In genomic region chr17:76561332-76561731, GRCh38 we compare ENCODE assay signal across 10 cellular contexts. TPM values are rescaled to one million over a fixed set of nuclear protein-coding genes. Genes with fewer than 3 reads are reported as not detected.
DNase-seq lines count a peak whose midpoint lies in the region; ATAC-seq, FAIRE-seq and TF ChIP-seq lines count a peak whose summit lies in the region.
"Had no signal": no experiment of that assay in that cellular context is flagged by ENCODE, and none has a peak within 500 bp of the region (broad histone marks: within the 10 kb centered on the region; RNA-seq: fewer than 3 reads in every experiment).

No MANE protein-coding gene starts in this region.

- TF ChIP-seq CTCF in left ventricle myocardium inferior (IDR thresholded peaks at IDR 0.05; ENCODE audit: borderline replicate concordance), result no peak
- TF ChIP-seq CTCF in kidney (IDR thresholded peaks at IDR 0.05; ENCODE audit: borderline replicate concordance, extremely low read depth, insufficient read depth), result no peak
- TF ChIP-seq CTCF in upper lobe of left lung (IDR thresholded peaks at IDR 0.05), result no peak

- ATAC-seq in left ventricle myocardium superior, result no peak
- no peak for ATAC-seq in upper lobe of left lung (ENCODE audit: low FRiP score in 2 of 2)
- ATAC-seq in GM21381 (IDR thresholded peaks at IDR 0.05; ENCODE audit: unreplicated experiment), result no peak

- H3K36me3 Mint-ChIP-seq in activated T-helper 1 cell treated with anti-CD3 and anti-CD28 coated beads, Interleukin-12 subunit alpha, Interleukin-12 subunit beta, Interleukin-2, Interleukin-4 antibody, amounts not matched to agents 30 ng/mL and 10 ng/mL and 1 ng/mL, durations not matched to agents 14 hours and 24 hours and 36 hours (ENCODE audit: low read depth), result peaks cover 66% of the 10 kb centered on the region
- peaks cover 82% of the 10 kb centered on the region for H3K36me3 Mint-ChIP-seq in activated T-helper 2 cell treated with anti-CD3 and anti-CD28 coated beads, Interferon-gamma antibody, Interleukin-2, Interleukin-4, amounts not matched to agents 10 μg/mL and 5 μg/mL and 100 μg/mL, durations not matched to agents 14 hours and 24 hours and 36 hours (ENCODE audit: low read depth)

- peak overlapping the region; percentile 78 for H3K4me3 Mint-ChIP-seq in activated T-helper 1 cell treated with anti-CD3 and anti-CD28 coated beads, Interleukin-12 subunit alpha, Interleukin-12 subunit beta, Interleukin-2, Interleukin-4 antibody, amounts not matched to agents 30 ng/mL and 10 ng/mL and 1 ng/mL, durations not matched to agents 14 hours and 24 hours and 36 hours
- H3K4me3 Mint-ChIP-seq in activated T-helper 2 cell treated with anti-CD3 and anti-CD28 coated beads, Interferon-gamma antibody, Interleukin-2, Interleukin-4, amounts not matched to agents 10 μg/mL and 5 μg/mL and 100 μg/mL, durations not matched to agents 14 hours and 24 hours and 36 hours (ENCODE audit: low read depth), result no peak overlapping the region

- H3K27me3 ChIP-seq in left ventricle myocardium inferior (ENCODE audit: low read depth) (no peaks in the 10 kb centered on the region), upper lobe of left lung (no peaks in the 10 kb centered on the region)

- H3K9me3 ChIP-seq in left ventricle myocardium inferior (replicated peaks) (no peaks in the 10 kb centered on the region), kidney (ENCODE audit: control insufficient read depth in 1 of 2, low read length in 2 of 2) (no peaks in the 10 kb centered on the region), upper lobe of left lung (no peaks in the 10 kb centered on the region)

- H3K4me1 ChIP-seq in left ventricle myocardium inferior, result peaks cover 69% of the 10 kb centered on the region
- H3K4me1 ChIP-seq in kidney (ENCODE audit: control insufficient read depth in 1 of 2, insufficient read depth in 1 of 2, low read depth in 1 of 2, low read length in 2 of 2), result peaks cover 18 to 21% of the 10 kb centered on the region in 2 donors
- H3K4me1 ChIP-seq in upper lobe of left lung, result peaks cover 49 to 61% (median 53%) of the 10 kb centered on the region in 4 donors

- no peak for TF ChIP-seq POLR2A in upper lobe of left lung (IDR thresholded peaks at IDR 0.05)

- H3K9me3 Mint-ChIP-seq in activated T-helper 1 cell treated with anti-CD3 and anti-CD28 coated beads, Interleukin-12 subunit alpha, Interleukin-12 subunit beta, Interleukin-2, Interleukin-4 antibody, amounts not matched to agents 30 ng/mL and 10 ng/mL and 1 ng/mL, durations not matched to agents 14 hours and 24 hours and 36 hours, result no peaks in the 10 kb centered on the region
- H3K9me3 Mint-ChIP-seq in activated T-helper 2 cell treated with anti-CD3 and anti-CD28 coated beads, Interferon-gamma antibody, Interleukin-2, Interleukin-4, amounts not matched to agents 10 μg/mL and 5 μg/mL and 100 μg/mL, durations not matched to agents 14 hours and 24 hours and 36 hours, result no peaks in the 10 kb centered on the region

- peaks cover 37% of the 10 kb centered on the region for H3K36me3 ChIP-seq in left ventricle myocardium inferior
- H3K36me3 ChIP-seq in kidney (ENCODE audit: control insufficient read depth in 1 of 2, insufficient read depth in 2 of 2, low read length in 2 of 2), result peaks cover 14 to 33% of the 10 kb centered on the region in 2 donors
- H3K36me3 ChIP-seq in upper lobe of left lung, result peaks cover 4 to 31% (median 12%) of the 10 kb centered on the region in 4 donors

- DNase-seq in left ventricle myocardium inferior (no peak), left ventricle myocardium superior (no peak), kidney (no peak), upper lobe of left lung (no peak)
- no peak for DNase-seq in activated T-helper 1 cell treated with anti-CD3 and anti-CD28 coated beads, Interleukin-12 subunit alpha, Interleukin-12 subunit beta, Interleukin-2, Interleukin-4 antibody, amounts not matched to agents 30 ng/mL and 10 ng/mL and 1 ng/mL, durations not matched to agents 14 hours and 24 hours and 36 hours (ENCODE audit: low spot score)
- no peak for DNase-seq in activated T-helper 2 cell treated with anti-CD3 and anti-CD28 coated beads, Interferon-gamma antibody, Interleukin-2, Interleukin-4, amounts not matched to agents 10 μg/mL and 5 μg/mL and 100 μg/mL, durations not matched to agents 14 hours and 24 hours and 36 hours (ENCODE audit: low spot score)
- DNase-seq in NK-92 treated with Interleukin-12 subunit alpha and Interleukin-12 subunit beta, amount 100 ng/mL, for 24 hours (lab: John Stamatoyannopoulos, UW), result no peak
- DNase-seq: NCI-H1694 treated with DMSO at 0.1 percent for 48 hours had no signal

- H3K27me3 Mint-ChIP-seq in activated T-helper 1 cell treated with anti-CD3 and anti-CD28 coated beads, Interleukin-12 subunit alpha, Interleukin-12 subunit beta, Interleukin-2, Interleukin-4 antibody, amounts not matched to agents 30 ng/mL and 10 ng/mL and 1 ng/mL, durations not matched to agents 14 hours and 24 hours and 36 hours (ENCODE audit: insufficient read depth), result no peaks in the 10 kb centered on the region
- no peaks in the 10 kb centered on the region for H3K27me3 Mint-ChIP-seq in activated T-helper 2 cell treated with anti-CD3 and anti-CD28 coated beads, Interferon-gamma antibody, Interleukin-2, Interleukin-4, amounts not matched to agents 10 μg/mL and 5 μg/mL and 100 μg/mL, durations not matched to agents 14 hours and 24 hours and 36 hours (ENCODE audit: low read depth)

- no peak overlapping the region for H3K9ac ChIP-seq in kidney (ENCODE audit: low read length in 2 of 2)

- H3K27ac Mint-ChIP-seq in activated T-helper 1 cell treated with anti-CD3 and anti-CD28 coated beads, Interleukin-12 subunit alpha, Interleukin-12 subunit beta, Interleukin-2, Interleukin-4 antibody, amounts not matched to agents 30 ng/mL and 10 ng/mL and 1 ng/mL, durations not matched to agents 14 hours and 24 hours and 36 hours, result peak overlapping the region; percentile 53
- H3K27ac Mint-ChIP-seq in activated T-helper 2 cell treated with anti-CD3 and anti-CD28 coated beads, Interferon-gamma antibody, Interleukin-2, Interleukin-4, amounts not matched to agents 10 μg/mL and 5 μg/mL and 100 μg/mL, durations not matched to agents 14 hours and 24 hours and 36 hours, result no peak overlapping the region

- TF ChIP-seq EP300 in upper lobe of left lung (IDR thresholded peaks at IDR 0.05), result peak in 1 of 4 donors; percentile 67

- H3K27ac ChIP-seq in left ventricle myocardium inferior (replicated peaks), result peak overlapping the region; percentile 87
- peak overlapping the region; percentile 17 to 33 for H3K27ac ChIP-seq in kidney (ENCODE audit: low read depth in 2 of 2, low read length in 2 of 2)
- H3K27ac ChIP-seq in upper lobe of left lung, result peak overlapping the region; percentile 62 to 94 (median 72)

- peaks cover 56% of the 10 kb centered on the region for H3K4me1 Mint-ChIP-seq in activated T-helper 1 cell treated with anti-CD3 and anti-CD28 coated beads, Interleukin-12 subunit alpha, Interleukin-12 subunit beta, Interleukin-2, Interleukin-4 antibody, amounts not matched to agents 30 ng/mL and 10 ng/mL and 1 ng/mL, durations not matched to agents 14 hours and 24 hours and 36 hours (ENCODE audit: low read depth)
- H3K4me1 Mint-ChIP-seq in activated T-helper 2 cell treated with anti-CD3 and anti-CD28 coated beads, Interferon-gamma antibody, Interleukin-2, Interleukin-4, amounts not matched to agents 10 μg/mL and 5 μg/mL and 100 μg/mL, durations not matched to agents 14 hours and 24 hours and 36 hours (ENCODE audit: low read depth), result peaks cover 35% of the 10 kb centered on the region

- no peak for FAIRE-seq in kidney (lab: Jason Lieb, UNC)

- intact Hi-C loops in left ventricle myocardium inferior (cut with micrococcal nuclease), result no loop called here
- intact Hi-C loops in left ventricle myocardium superior (cut with micrococcal nuclease), result no loop called here
- intact Hi-C loops in activated T-helper 1 cell treated with anti-CD3 and anti-CD28 coated beads, Interleukin-12 subunit alpha, Interleukin-12 subunit beta, Interleukin-2, Interleukin-4 antibody, amounts not matched to agents 30 ng/mL and 10 ng/mL and 1 ng/mL, durations not matched to agents 14 hours and 24 hours and 36 hours (cut with micrococcal nuclease), result no loop called here
- intact Hi-C loops in kidney (cut with DNase I), result no loop called here
- intact Hi-C loops in activated T-helper 2 cell treated with anti-CD3 and anti-CD28 coated beads, Interferon-gamma antibody, Interleukin-2, Interleukin-4, amounts not matched to agents 10 μg/mL and 5 μg/mL and 100 μg/mL, durations not matched to agents 14 hours and 24 hours and 36 hours (cut with micrococcal nuclease), result no loop called here

- 34 to 42% methylated on average over 7 of the region's 7 CpGs for WGBS in upper lobe of left lung, 2 donors

- no peak overlapping the region for H3K4me3 ChIP-seq in left ventricle myocardium inferior
- H3K4me3 ChIP-seq in kidney (ENCODE audit: low read length in 2 of 2), result no peak overlapping the region
- peak overlapping the region in 2 of 4 donors; percentile 13 to 18 for H3K4me3 ChIP-seq in upper lobe of left lung

RNA-seq across cellular contexts. Expression of gene PRCD, which starts 21.5 kb away (rescaled TPM):
- total RNA-seq in left ventricle myocardium inferior (3.9 TPM), left ventricle myocardium superior (4.3 TPM), kidney (2.2 TPM), upper lobe of left lung (10 to 100 TPM in 1 of 6 donors, 1 to 10 TPM in 4, not detected in 1; 3.0 to 13.9 (median 7.2) TPM)
- total RNA-seq in activated T-helper 1 cell treated with anti-CD3 and anti-CD28 coated beads, Interleukin-12 subunit alpha, Interleukin-12 subunit beta, Interleukin-2, Interleukin-4 antibody, amounts not matched to agents 30 ng/mL and 10 ng/mL and 1 ng/mL, durations not matched to agents 14 hours and 24 hours and 36 hours, result not detected in 2 replicates
- not detected for polyA plus RNA-seq in kidney (ENCODE audit: insufficient read depth, low read depth, low replicate concordance)
- total RNA-seq in activated T-helper 2 cell treated with anti-CD3 and anti-CD28 coated beads, Interferon-gamma antibody, Interleukin-2, Interleukin-4, amounts not matched to agents 10 μg/mL and 5 μg/mL and 100 μg/mL, durations not matched to agents 14 hours and 24 hours and 36 hours, result not detected in 2 replicates

RNA-seq across cellular contexts. Expression of gene CYGB, which starts 23.8 kb away (rescaled TPM):
- total RNA-seq in left ventricle myocardium inferior (24.1 TPM), left ventricle myocardium superior (28.0 TPM), kidney (12.6 TPM), upper lobe of left lung (10 to 100 TPM in 5 of 6 donors, 1 to 10 TPM in 1; 6.4 to 33.9 (median 16.6) TPM)
- not detected in 2 replicates for total RNA-seq in activated T-helper 1 cell treated with anti-CD3 and anti-CD28 coated beads, Interleukin-12 subunit alpha, Interleukin-12 subunit beta, Interleukin-2, Interleukin-4 antibody, amounts not matched to agents 30 ng/mL and 10 ng/mL and 1 ng/mL, durations not matched to agents 14 hours and 24 hours and 36 hours
- polyA plus RNA-seq in kidney (ENCODE audit: insufficient read depth, low read depth, low replicate concordance), result 6.7 TPM
- total RNA-seq in activated T-helper 2 cell treated with anti-CD3 and anti-CD28 coated beads, Interferon-gamma antibody, Interleukin-2, Interleukin-4, amounts not matched to agents 10 μg/mL and 5 μg/mL and 100 μg/mL, durations not matched to agents 14 hours and 24 hours and 36 hours, result not detected in 2 replicates

RNA-seq across cellular contexts. Expression of gene ST6GALNAC2, which starts 24.3 kb away (rescaled TPM):
- total RNA-seq in left ventricle myocardium inferior, result 4.3 TPM
- 5.1 TPM for total RNA-seq in left ventricle myocardium superior
- not detected in 2 replicates for total RNA-seq in activated T-helper 1 cell treated with anti-CD3 and anti-CD28 coated beads, Interleukin-12 subunit alpha, Interleukin-12 subunit beta, Interleukin-2, Interleukin-4 antibody, amounts not matched to agents 30 ng/mL and 10 ng/mL and 1 ng/mL, durations not matched to agents 14 hours and 24 hours and 36 hours
- total RNA-seq in kidney, result 28.6 TPM
- polyA plus RNA-seq in kidney (ENCODE audit: insufficient read depth, low read depth, low replicate concordance), result 6.5 TPM
- 10 to 100 TPM; 24.4 to 63.5 (median 39.8) TPM for total RNA-seq in upper lobe of left lung
- total RNA-seq in activated T-helper 2 cell treated with anti-CD3 and anti-CD28 coated beads, Interferon-gamma antibody, Interleukin-2, Interleukin-4, amounts not matched to agents 10 μg/mL and 5 μg/mL and 100 μg/mL, durations not matched to agents 14 hours and 24 hours and 36 hours, result 0.41 TPM in 1 of 2 replicates, not detected in the other
- total RNA-seq: temporal lobe had no signal

Comparison
In these comparisons a context has a peak if more than half of its experiments do, and no peak if none do; other contexts are left out.
1. H3K27ac ChIP-seq: peak in every context shown above with its lines; median percentile 87 in left ventricle myocardium inferior; 72 in upper lobe of left lung; 25 in kidney.